In the genomic region with DNA sequence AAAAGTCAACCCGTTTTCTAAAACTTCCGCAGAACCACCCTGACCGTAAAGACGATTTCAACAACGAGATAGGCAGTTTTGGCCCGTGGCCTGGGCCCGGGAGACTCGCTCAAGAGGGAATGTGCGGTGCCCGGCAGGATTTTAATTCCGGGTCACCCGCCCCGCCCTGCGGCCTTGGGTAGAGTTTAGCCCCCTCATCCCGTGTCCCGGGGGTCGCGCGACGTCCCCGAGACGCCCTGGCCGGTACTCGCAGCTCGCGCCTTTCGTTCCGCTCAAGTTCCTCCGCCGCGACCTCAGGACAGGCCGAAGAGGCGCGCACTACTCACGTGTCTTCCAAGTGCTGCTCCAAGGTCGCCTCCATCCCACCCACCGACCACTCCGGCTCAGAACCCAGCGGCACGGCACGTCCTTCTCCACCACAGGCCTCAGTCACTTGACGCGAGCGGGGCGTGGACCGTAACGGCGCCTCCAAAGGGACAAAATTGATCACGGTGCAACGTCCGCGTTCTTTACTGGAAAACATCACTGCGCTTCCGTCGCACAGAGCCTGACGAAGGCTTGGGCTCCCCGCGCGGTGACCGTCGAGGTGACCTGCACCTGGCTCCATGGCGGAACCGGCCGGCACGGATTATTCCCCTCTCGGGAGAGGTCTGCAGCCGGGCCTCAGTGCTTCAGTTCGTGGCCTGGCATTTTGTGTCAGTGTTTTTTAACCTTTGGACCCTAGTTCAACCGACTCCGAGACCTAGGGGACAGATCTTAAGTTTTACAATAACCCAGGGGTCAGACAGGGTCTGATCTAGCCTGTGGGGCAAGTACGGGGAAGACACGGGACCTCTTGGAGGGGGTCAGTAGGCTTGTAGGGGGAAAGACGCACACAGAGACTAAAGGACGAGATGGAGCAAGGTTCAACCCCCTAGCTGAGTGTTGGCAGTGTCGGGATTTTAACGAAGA, we compare ENCODE assay signal across 8 cellular contexts. TPM values are rescaled to one million over a fixed set of nuclear protein-coding genes. Genes with fewer than 3 reads are reported as not detected.
DNase-seq lines count a peak whose midpoint lies in the region; ATAC-seq and TF ChIP-seq lines count a peak whose summit lies in the region.

TSS of gene LAMTOR5 (minus strand) at position 435 of the 951 bp plus-strand sequence. CDS start at position 361, 74 bp downstream.

- ATAC-seq in GM21576 (IDR thresholded peaks at IDR 0.05; ENCODE audit: unreplicated experiment) (peak; percentile 85), Panc1 (peak; percentile 96), esophagus mucosa (peak; percentile 95)

- peaks cover 18% of the 10 kb centered on the region for H3K36me3 ChIP-seq in Panc1 (ENCODE audit: control insufficient read depth, insufficient read depth, low read length)
- peaks cover 23% of the 10 kb centered on the region for H3K36me3 ChIP-seq in muscle layer of colon (ENCODE audit: insufficient read depth, low read length)

- in situ Hi-C loops in Panc1 (cut with HindIII; ENCODE audit: low pct_unique_long_range_greater_than_20kb, low sequenced_read_pairs) = no loop called here

- intact Hi-C loops in Panc1 (cut with micrococcal nuclease; ENCODE audit: unreplicated experiment) = no loop called here

- TF ChIP-seq CTCF in Panc1 (IDR thresholded peaks at IDR 0.05) = no peak

- H3K9me3 ChIP-seq in Panc1 (ENCODE audit: control insufficient read depth, insufficient read depth, low read depth, low read length) = no peaks in the 10 kb centered on the region
- no peaks in the 10 kb centered on the region for H3K9me3 ChIP-seq in muscle layer of colon (ENCODE audit: low read length)

- H3K9ac ChIP-seq in muscle layer of colon (ENCODE audit: low read length) = peak within 1 kb of the TSS; percentile 93

- H3K27me3 ChIP-seq in Panc1 (ENCODE audit: control insufficient read depth, insufficient read depth, low read length) (no peaks in the 10 kb centered on the region), muscle layer of colon (ENCODE audit: control insufficient read depth in 1 of 2, insufficient read depth in 2 of 2, low read length in 2 of 2) (no peaks in the 10 kb centered on the region)

- peak; percentile 97 for DNase-seq in DMS53 (lab: John Stamatoyannopoulos, UW)
- DNase-seq in Jurkat, Clone E6-1 (ENCODE audit: low read depth, low spot score) = peak; percentile 89
- DNase-seq in Panc1 (ENCODE audit: low read depth, low spot score) = peak; percentile 75
- peak; percentile 95 to 96 for DNase-seq in activated T-cell treated with anti-CD3 and anti-CD28 coated beads, Interleukin-2, amount 50 U/mL, for 48 hours
- peak; percentile 80 for DNase-seq in stimulated activated CD8-positive, alpha-beta memory T cell treated with anti-CD3 and anti-CD28 coated beads, Interleukin-7, amount 100 ng/mL, for 24 hours (ENCODE audit: low read depth)

- peak within 1 kb of the TSS; percentile 93 for H3K4me3 ChIP-seq in Jurkat, Clone E6-1 (ENCODE audit: low read length)
- H3K4me3 ChIP-seq in Panc1 (ENCODE audit: low read depth in 2 of 2, low read length in 2 of 2) = peak within 1 kb of the TSS; percentile 90 to 96
- peak within 1 kb of the TSS; percentile 94 to 97 for H3K4me3 ChIP-seq in muscle layer of colon (ENCODE audit: low read depth in 1 of 2, low read length in 2 of 2)

- CTCF ChIA-PET in Panc1 (lab: Charles Lee) = interaction anchor here (1.5 kb wide), 1 partner anchor 88 kb away, joined by 6 read pairs; no protein-coding TSS in a partner anchor

- peak within 1 kb of the TSS; percentile 94 for H3K27ac ChIP-seq in Panc1 (ENCODE audit: low read length)
- peak within 1 kb of the TSS; percentile 97 for H3K27ac ChIP-seq in muscle layer of colon (ENCODE audit: low read depth, low read length)

- H3K4me1 ChIP-seq in Panc1 (ENCODE audit: control insufficient read depth, insufficient read depth, low read length) = no peaks in the 10 kb centered on the region
- H3K4me1 ChIP-seq in muscle layer of colon (ENCODE audit: insufficient read depth, low read length) = peaks cover 21% of the 10 kb centered on the region

- BruUV-seq in Panc1 (replicated peaks; lab: Mats Ljungman, UMichigan) = no TSS peak

- POLR2A ChIA-PET in Panc1 (lab: Charles Lee) = no interaction called here

RNA-seq across cellular contexts. Expression of gene LAMTOR5, which starts in this region (rescaled TPM):
- polyA plus RNA-seq in Jurkat, Clone E6-1 (2012; ENCODE audit: insufficient read depth, insufficient read length) = 279 TPM
- total RNA-seq in Panc1 (2021; ENCODE audit: unreplicated experiment) (119 TPM), esophagus mucosa (102 TPM)
- 155 TPM for polyA plus RNA-seq in Panc1 (2012; ENCODE audit: insufficient read length)

Comparison
In these comparisons a context has a peak if more than half of its experiments do, and no peak if none do; other contexts are left out.
1. Peak in every context shown above with its lines: DNase-seq, ATAC-seq, H3K4me3 ChIP-seq and H3K27ac ChIP-seq.